23 cellular contexts compared by ENCODE assay signal in the genomic region with DNA sequence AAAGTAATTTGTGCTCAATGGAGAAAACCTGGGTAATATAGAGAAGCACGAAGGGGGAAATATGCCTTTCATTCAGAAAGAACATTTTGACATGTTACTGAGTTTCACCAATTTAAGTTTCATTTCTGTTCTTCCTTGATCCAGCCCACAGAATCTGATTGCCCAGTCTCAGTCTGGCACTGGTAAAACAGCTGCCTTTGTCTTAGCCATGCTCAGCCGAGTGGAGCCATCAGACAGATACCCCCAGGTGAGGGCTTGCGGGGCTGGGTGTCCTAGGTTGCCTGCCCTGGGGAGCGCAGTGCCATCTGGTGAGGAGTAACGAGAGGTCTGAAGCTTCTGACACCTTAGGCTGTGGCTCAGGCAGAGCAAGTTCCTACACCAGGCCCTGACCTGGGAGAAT. TPM values are rescaled to one million over a fixed set of nuclear protein-coding genes. Genes with fewer than 3 reads are reported as not detected.
A peak's percentile ranks its signal among the peaks of the same experiment; 100 is the strongest.
DNase-seq lines count a peak whose midpoint lies in the region; ATAC-seq, FAIRE-seq and TF ChIP-seq lines count a peak whose summit lies in the region.
"Had no signal": no experiment of that assay in that cellular context is flagged by ENCODE, and none has a peak within 500 bp of the region (broad histone marks: within the 10 kb centered on the region; RNA-seq: fewer than 3 reads in every experiment).

No MANE protein-coding gene starts in this region.

- no peaks in the 10 kb centered on the region for H3K27me3 ChIP-seq in GM12878 (replicated peaks in 1 of 2; ENCODE audit: control insufficient read depth in 2 of 2, insufficient read depth in 2 of 2, low read length in 1 of 2)

- in situ Hi-C loops in GM12878 (cut with MboI), result no loop called here

- CTCF ChIA-PET in activated CD8-positive, alpha-beta memory T cell treated with anti-CD3 and anti-CD28 coated beads, Interleukin-2, amount 10 ng/mL, durations not matched to agents 7 days and 5 days (lab: Charles Lee), result no interaction called here
- CTCF ChIA-PET in GM12878 (lab: Yijun Ruan, JAX), result no interaction called here

- no peaks in the 10 kb centered on the region for H4K20me1 ChIP-seq in GM12878 (ENCODE audit: control insufficient read depth, insufficient read depth)

- DNase-seq in activated CD8-positive, alpha-beta memory T cell treated with anti-CD3 and anti-CD28 coated beads, Interleukin-2, amount 10 ng/mL, durations not matched to agents 7 days and 5 days, result no peak
- DNase-seq in activated CD8-positive, alpha-beta memory T cell treated with anti-CD3 and anti-CD28 coated beads, Interleukin-2, amount 50 U/mL, for 48 hours, result no peak
- DNase-seq in GM12865 (ENCODE audit: low read depth) (peak; percentile 42), NCI-H2171 treated with DMSO at 0.1 percent for 48 hours (lab: John Stamatoyannopoulos, UW) (peak; percentile 45), GM12878 (ENCODE audit: low read depth, low spot score) (no peak), DMS153 (lab: John Stamatoyannopoulos, UW) (no peak), hippocampal formation (lab: John Stamatoyannopoulos, UW) (no peak)
- no peak for DNase-seq in activated T-helper 2 cell treated with anti-CD3 and anti-CD28 coated beads, Interferon-gamma antibody, Interleukin-2, Interleukin-4, amounts not matched to agents 10 μg/mL and 5 μg/mL and 100 μg/mL, durations not matched to agents 14 hours and 24 hours and 36 hours (ENCODE audit: low spot score)
- DNase-seq: 8988T; Caco-2; CD4-positive, alpha-beta T cell; GF-D8; H7; IMR-90; Karpas-422; NCI-H1436; NCI-H1930; NCI-H446; NCI-H526 treated with DMSO at 0.1 percent for 48 hours; NK-92 treated with Interleukin-12 subunit alpha and Interleukin-12 subunit beta, amount 100 ng/mL, for 24 hours; SHP77 had no signal

- SMC1A ChIA-PET in GM12878 (lab: Charles Lee; ENCODE audit: uncharacterized antibody, unreplicated experiment), result no interaction called here

- no peak for TF ChIP-seq CTCF in GM12865 (IDR thresholded peaks at IDR 0.05; ENCODE audit: insufficient read depth, low read depth, low read length, missing control alignments)
- TF ChIP-seq CTCF in GM12878 (IDR thresholded peaks at IDR 0.05 in 2 of 3, conservative IDR thresholded peaks at IDR 0.05 in 1 of 3; ENCODE audit: control insufficient read depth in 2 of 3, extremely low read depth in 1 of 3, insufficient read depth in 1 of 3, low read depth in 3 of 3, low read length in 3 of 3), result no peak

- H2AFZ ChIP-seq in GM12878 (ENCODE audit: control insufficient read depth, low read depth, low read length), result no peak overlapping the region

- H3K36me3 ChIP-seq in GM12878 (ENCODE audit: control insufficient read depth in 2 of 2, insufficient read depth in 2 of 2, low read length in 1 of 2), result peaks cover 13 to 38% of the 10 kb centered on the region in 2 experiments

- FAIRE-seq in GM12878 (lab: Jason Lieb, UNC), result peak; percentile 18
- FAIRE-seq: RCC 7860 had no signal

- H3K4me3 ChIP-seq in GM12865 (ENCODE audit: low read depth, low read length) (no peak overlapping the region), GM12878 (no peak overlapping the region)

- RAD21 ChIA-PET in GM12878 (lab: Charles Lee; ENCODE audit: unreplicated experiment), result interaction anchor here (1.2 kb wide), 1 partner anchor 114 kb away, joined by 3 read pairs; no protein-coding TSS in a partner anchor

- TF ChIP-seq EP300 in GM12878 (IDR thresholded peaks at IDR 0.05; ENCODE audit: borderline replicate concordance in 1 of 2, control insufficient read depth in 1 of 2, low read depth in 2 of 2, low read length in 2 of 2), result no peak

- ATAC-seq in activated CD8-positive, alpha-beta memory T cell treated with anti-CD3 and anti-CD28 coated beads, Interleukin-2, amount 10 ng/mL, durations not matched to agents 7 days and 5 days, result peak; percentile 45
- ATAC-seq in GM12878, result peak; percentile 56
- ATAC-seq: SK-N-SH treated with all-trans-retinoic acid at 6 μM for 48 hours had no signal

- TF ChIP-seq RAD21 in GM12878 (IDR thresholded peaks at IDR 0.05; ENCODE audit: insufficient read depth, low read depth, low read length), result no peak

- intact Hi-C loops in GM12878 (cut with micrococcal nuclease; ENCODE audit: unreplicated experiment), result no loop called here
- intact Hi-C loops in activated T-helper 2 cell treated with anti-CD3 and anti-CD28 coated beads, Interferon-gamma antibody, Interleukin-2, Interleukin-4, amounts not matched to agents 10 μg/mL and 5 μg/mL and 100 μg/mL, durations not matched to agents 14 hours and 24 hours and 36 hours (cut with micrococcal nuclease), result no loop called here

- BruUV-seq in GM12878 (replicated peaks; lab: Mats Ljungman, UMichigan), result no TSS peak

- H3K9me3 Mint-ChIP-seq in activated CD8-positive, alpha-beta memory T cell treated with anti-CD3 and anti-CD28 coated beads, Interleukin-2, amount 10 ng/mL, durations not matched to agents 7 days and 5 days (ENCODE audit: low read depth), result no peaks in the 10 kb centered on the region
- H3K9me3 Mint-ChIP-seq in activated T-helper 2 cell treated with anti-CD3 and anti-CD28 coated beads, Interferon-gamma antibody, Interleukin-2, Interleukin-4, amounts not matched to agents 10 μg/mL and 5 μg/mL and 100 μg/mL, durations not matched to agents 14 hours and 24 hours and 36 hours, result no peaks in the 10 kb centered on the region
- H3K9me3 Mint-ChIP-seq: CD4-positive, alpha-beta T cell had no signal

- H3K4me3 Mint-ChIP-seq in activated CD8-positive, alpha-beta memory T cell treated with anti-CD3 and anti-CD28 coated beads, Interleukin-2, amount 10 ng/mL, durations not matched to agents 7 days and 5 days, result no peak overlapping the region
- H3K4me3 Mint-ChIP-seq in activated T-helper 2 cell treated with anti-CD3 and anti-CD28 coated beads, Interferon-gamma antibody, Interleukin-2, Interleukin-4, amounts not matched to agents 10 μg/mL and 5 μg/mL and 100 μg/mL, durations not matched to agents 14 hours and 24 hours and 36 hours (ENCODE audit: low read depth), result no peak overlapping the region
- H3K4me3 Mint-ChIP-seq: CD4-positive, alpha-beta T cell had no signal

- H3K27me3 Mint-ChIP-seq in activated CD8-positive, alpha-beta memory T cell treated with anti-CD3 and anti-CD28 coated beads, Interleukin-2, amount 10 ng/mL, durations not matched to agents 7 days and 5 days, result no peaks in the 10 kb centered on the region
- no peaks in the 10 kb centered on the region for H3K27me3 Mint-ChIP-seq in activated T-helper 2 cell treated with anti-CD3 and anti-CD28 coated beads, Interferon-gamma antibody, Interleukin-2, Interleukin-4, amounts not matched to agents 10 μg/mL and 5 μg/mL and 100 μg/mL, durations not matched to agents 14 hours and 24 hours and 36 hours (ENCODE audit: low read depth)
- H3K27me3 Mint-ChIP-seq: CD4-positive, alpha-beta T cell had no signal

- 22% methylated on average over 5 of the region's 5 CpGs for whole genome bisulfite sequencing in GM12878 (ENCODE audit: insufficient coverage, insufficient replicate concordance, low lambda C conversion rate, missing lambda C conversion rate)

- no peak for TF ChIP-seq POLR2A in GM12878 (IDR thresholded peaks at IDR 0.05; ENCODE audit: low read depth, low read length)

- H3K27ac ChIP-seq in GM12878 (ENCODE audit: control insufficient read depth, insufficient read depth), result peak overlapping the region; percentile 27; the same call in 1 of the 2 replicates

- no peaks in the 10 kb centered on the region for H3K79me2 ChIP-seq in GM12878 (ENCODE audit: control insufficient read depth, insufficient read depth, low read length)

- H3K4me1 Mint-ChIP-seq in activated CD8-positive, alpha-beta memory T cell treated with anti-CD3 and anti-CD28 coated beads, Interleukin-2, amount 10 ng/mL, durations not matched to agents 7 days and 5 days, result peaks cover 4% of the 10 kb centered on the region
- no peaks in the 10 kb centered on the region for H3K4me1 Mint-ChIP-seq in activated T-helper 2 cell treated with anti-CD3 and anti-CD28 coated beads, Interferon-gamma antibody, Interleukin-2, Interleukin-4, amounts not matched to agents 10 μg/mL and 5 μg/mL and 100 μg/mL, durations not matched to agents 14 hours and 24 hours and 36 hours (ENCODE audit: low read depth)

- H3K4me1 ChIP-seq in GM12878 (ENCODE audit: control insufficient read depth, insufficient read depth, low read length), result no peaks in the 10 kb centered on the region
- H3K4me1 ChIP-seq: Caco-2 had no signal

- peaks cover 30% of the 10 kb centered on the region for H3K36me3 Mint-ChIP-seq in activated CD8-positive, alpha-beta memory T cell treated with anti-CD3 and anti-CD28 coated beads, Interleukin-2, amount 10 ng/mL, durations not matched to agents 7 days and 5 days
- H3K36me3 Mint-ChIP-seq in activated T-helper 2 cell treated with anti-CD3 and anti-CD28 coated beads, Interferon-gamma antibody, Interleukin-2, Interleukin-4, amounts not matched to agents 10 μg/mL and 5 μg/mL and 100 μg/mL, durations not matched to agents 14 hours and 24 hours and 36 hours (ENCODE audit: low read depth), result peaks cover 64% of the 10 kb centered on the region

- H3K9me3 ChIP-seq in GM12878 (replicated peaks; ENCODE audit: control insufficient read depth, insufficient read depth, low read length), result no peaks in the 10 kb centered on the region
- H3K9me3 ChIP-seq: Caco-2 had no signal

- H3K9ac ChIP-seq in GM12878 (ENCODE audit: control insufficient read depth, insufficient read depth, low read length), result no peak overlapping the region

- H3K27ac Mint-ChIP-seq in activated CD8-positive, alpha-beta memory T cell treated with anti-CD3 and anti-CD28 coated beads, Interleukin-2, amount 10 ng/mL, durations not matched to agents 7 days and 5 days, result peak overlapping the region; percentile 34
- H3K27ac Mint-ChIP-seq in activated T-helper 2 cell treated with anti-CD3 and anti-CD28 coated beads, Interferon-gamma antibody, Interleukin-2, Interleukin-4, amounts not matched to agents 10 μg/mL and 5 μg/mL and 100 μg/mL, durations not matched to agents 14 hours and 24 hours and 36 hours, result no peak overlapping the region
- H3K27ac Mint-ChIP-seq: CD4-positive, alpha-beta T cell had no signal

- POLR2A ChIA-PET in GM12878 (lab: Charles Lee), result interaction anchor here (0.5 kb wide), 1 partner anchor 127 kb away, joined by 5 read pairs; no protein-coding TSS in a partner anchor

- no peak overlapping the region for H3K4me2 ChIP-seq in GM12878 (ENCODE audit: control insufficient read depth, insufficient read depth)

RNA-seq across cellular contexts. Expression of gene DDX19A, which starts 17.7 kb away (rescaled TPM):
- total RNA-seq in activated CD8-positive, alpha-beta memory T cell treated with anti-CD3 and anti-CD28 coated beads, Interleukin-2, amount 10 ng/mL, durations not matched to agents 7 days and 5 days, result 10 to 100 TPM; 33.9 to 46.0 TPM
- total RNA-seq in GM12878 (2013; cell fraction: nucleolus; rRNA removed), result 77.6 and 80.3 TPM in 2 replicates
- total RNA-seq in GM12878 (2014; rRNA removed) (41.9 and 42.0 TPM in 2 replicates), GM12878 (2014; rRNA removed; fragmentation: Illumina TruSeq; extraction: Trizol) (38.6 and 42.5 TPM in 2 replicates), GM12878 (2021) (32.1 and 33.9 TPM in 2 replicates)
- 17.5 TPM for polyA plus RNA-seq in GM12878 (2011; ENCODE audit: low read depth)
- polyA plus RNA-seq in GM12878 (2011; rRNA removed) (31.8 and 38.0 TPM in 2 replicates), GM12878 (2014; fragmentation: Illumina TruSeq; extraction: Trizol) (40.3 and 50.6 TPM in 2 replicates), GM12878 (2014; fragmentation: Nextera tagmentation; extraction: Ambion mirVana) (10 to 100 TPM; 19.5 to 20.7 TPM), GM12878 (2014; rRNA removed) (44.1 and 46.3 TPM in 2 replicates), GM12878 (2016; fragmentation: Nextera tagmentation; extraction: Ambion mirVana) (10 to 100 TPM; 51.9 to 56.9 TPM)
- polyA plus RNA-seq in GM12878 (2011; cell fraction: cytosol; rRNA removed), result 36.8 and 41.9 TPM in 2 replicates
- polyA plus RNA-seq in GM12878 (2011; cell fraction: nucleus; rRNA removed), result 21.1 and 30.9 TPM in 2 replicates
- polyA plus RNA-seq in GM12878 (2012), result 19.7 and 21.0 TPM in 2 replicates
- polyA minus RNA-seq in GM12878 (2011; rRNA and poly(A)+ RNA removed), result 43.8 and 49.0 TPM in 2 replicates
- polyA minus RNA-seq in GM12878 (2011; cell fraction: cytosol; rRNA and poly(A)+ RNA removed), result 13.7 and 14.6 TPM in 2 replicates
- 17.8 and 27.5 TPM in 2 replicates for polyA minus RNA-seq in GM12878 (2011; cell fraction: nucleus; rRNA and poly(A)+ RNA removed)
- 55.8 and 58.5 TPM in 2 replicates for total RNA-seq in activated T-helper 2 cell treated with anti-CD3 and anti-CD28 coated beads, Interferon-gamma antibody, Interleukin-2, Interleukin-4, amounts not matched to agents 10 μg/mL and 5 μg/mL and 100 μg/mL, durations not matched to agents 14 hours and 24 hours and 36 hours

Comparison
In these comparisons a context has a peak if more than half of its experiments do, and no peak if none do; other contexts are left out.
1. DNase-seq: peak in GM12865 (single experiment) and NCI-H2171 treated with DMSO at 0.1 percent for 48 hours (single experiment); none in activated CD8-positive, alpha-beta memory T cell treated with anti-CD3 and anti-CD28 coated beads, Interleukin-2, amount 10 ng/mL, durations not matched to agents 7 days and 5 days (single experiment), activated CD8-positive, alpha-beta memory T cell treated with anti-CD3 and anti-CD28 coated beads, Interleukin-2, amount 50 U/mL, for 48 hours (single experiment), GM12878 (single experiment), activated T-helper 2 cell treated with anti-CD3 and anti-CD28 coated beads, Interferon-gamma antibody, Interleukin-2, Interleukin-4, amounts not matched to agents 10 μg/mL and 5 μg/mL and 100 μg/mL, durations not matched to agents 14 hours and 24 hours and 36 hours (single experiment), DMS153 (single experiment) and hippocampal formation (0 of 2).